In the genomic region with DNA sequence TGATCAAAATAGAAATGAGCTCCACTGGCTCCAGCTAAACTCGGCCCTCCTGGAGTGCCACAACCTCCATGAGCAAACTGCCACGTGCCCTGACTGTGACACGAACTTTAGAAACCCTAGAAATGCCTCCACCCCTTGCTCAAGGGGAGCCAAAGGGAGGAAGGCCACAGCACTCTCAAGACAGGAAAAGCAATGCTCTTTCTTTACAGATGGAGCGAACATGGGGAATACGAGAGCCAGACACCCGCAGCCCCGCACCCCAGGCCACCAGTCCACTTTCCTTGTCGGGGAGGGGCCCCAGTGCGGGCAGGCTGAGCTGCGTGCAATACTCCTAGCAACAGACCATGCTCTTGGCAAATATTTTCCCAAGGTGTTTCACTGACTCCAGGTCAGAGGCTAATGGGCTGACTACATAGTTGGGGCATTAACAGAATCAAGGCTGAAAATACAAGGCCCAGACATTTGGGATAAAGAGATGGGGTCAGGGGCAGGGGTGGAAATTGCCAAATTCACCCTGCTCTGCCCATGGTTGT, we compare ENCODE assay signal across 5 cellular contexts. TPM values are rescaled to one million over a fixed set of nuclear protein-coding genes. Genes with fewer than 3 reads are reported as not detected.
"Had no signal": no experiment of that assay in that cellular context is flagged by ENCODE, and none has a peak within 500 bp of the region (broad histone marks: within the 10 kb centered on the region; RNA-seq: fewer than 3 reads in every experiment).

No MANE protein-coding gene starts in this region.

RNA-seq across cellular contexts. Expression of a gene that starts 23.9 kb away (rescaled TPM):
- total RNA-seq: GM23338, H1, H9, HT-29 had no signal
- polyA plus RNA-seq: GM23338, IgD-negative memory B cell had no signal
